Comparison of ENCODE assay signal across 1 cellular context in genomic region chr7:135183478-135183877, GRCh38.
TF ChIP-seq lines count a peak whose summit lies in the region.

No MANE protein-coding gene starts in this region.

TF ChIP-seq in GM12878, 131 proteins besides CTCF, POLR2A, EP300 and RAD21:
- TF ChIP-seq SPI1 (IDR thresholded peaks at IDR 0.05; ENCODE audit: borderline replicate concordance, insufficient read depth, low read depth, low read length) (peak; percentile 43; the same call in 1 of the 2 replicates), TCF3 (IDR thresholded peaks at IDR 0.05; ENCODE audit: borderline replicate concordance, insufficient read depth, low read depth, low read length) (no peak), POLR2AphosphoS2 (IDR thresholded peaks at IDR 0.05; ENCODE audit: low read depth, low read length) (peak; percentile 19; the same call in 1 of the 2 replicates)
TF ChIP-seq in GM12878: peak in this region for 2.
